ENCODE assay signal across 1 cellular context in the genomic region with DNA sequence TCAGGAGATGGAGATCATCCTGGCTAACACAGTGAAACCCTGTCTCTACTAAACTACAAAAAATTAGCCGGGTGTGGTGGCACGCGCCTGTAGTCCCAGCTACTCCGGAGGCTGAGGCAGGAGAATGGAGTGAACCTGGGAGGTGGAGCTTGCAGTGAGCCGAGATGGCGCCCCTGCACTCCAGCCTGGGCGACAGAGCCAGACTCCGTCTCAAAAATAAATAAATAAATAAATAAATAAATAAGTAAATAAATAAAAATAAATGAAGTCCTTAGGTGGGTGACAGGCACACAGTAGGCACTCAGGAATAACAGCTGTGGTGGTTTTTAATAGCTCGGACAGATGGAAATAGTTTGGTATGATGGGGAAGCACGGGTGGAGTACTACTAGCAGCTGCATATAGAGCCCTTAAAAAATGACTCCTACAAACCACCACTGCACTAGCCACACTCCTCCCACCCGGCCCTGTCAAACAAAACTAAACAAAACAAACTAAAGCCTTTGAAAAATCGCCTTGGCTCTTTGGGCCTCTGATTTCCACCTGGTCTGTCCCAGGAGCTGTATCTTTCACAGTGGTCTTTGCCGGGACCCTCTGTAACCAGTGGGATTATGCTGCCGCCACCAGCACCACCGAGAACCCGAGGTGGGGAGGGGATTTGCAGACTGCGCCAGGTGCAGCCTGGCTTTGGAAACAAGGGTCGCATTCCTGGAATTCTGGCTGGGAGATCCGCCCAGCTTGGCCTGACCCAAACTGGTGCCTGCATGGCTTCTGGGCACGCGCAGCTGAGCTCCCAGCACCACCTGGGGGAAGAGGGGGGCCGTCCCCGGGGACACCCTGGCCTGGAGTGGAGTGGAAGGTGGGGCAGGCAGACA.
TF ChIP-seq lines count a peak whose summit lies in the region.

No MANE protein-coding gene starts in this region.

TF ChIP-seq in HepG2, 621 proteins besides CTCF, POLR2A, EP300 and RAD21 (continued from another document and continues in another):
- TF ChIP-seq, protein P1, sequence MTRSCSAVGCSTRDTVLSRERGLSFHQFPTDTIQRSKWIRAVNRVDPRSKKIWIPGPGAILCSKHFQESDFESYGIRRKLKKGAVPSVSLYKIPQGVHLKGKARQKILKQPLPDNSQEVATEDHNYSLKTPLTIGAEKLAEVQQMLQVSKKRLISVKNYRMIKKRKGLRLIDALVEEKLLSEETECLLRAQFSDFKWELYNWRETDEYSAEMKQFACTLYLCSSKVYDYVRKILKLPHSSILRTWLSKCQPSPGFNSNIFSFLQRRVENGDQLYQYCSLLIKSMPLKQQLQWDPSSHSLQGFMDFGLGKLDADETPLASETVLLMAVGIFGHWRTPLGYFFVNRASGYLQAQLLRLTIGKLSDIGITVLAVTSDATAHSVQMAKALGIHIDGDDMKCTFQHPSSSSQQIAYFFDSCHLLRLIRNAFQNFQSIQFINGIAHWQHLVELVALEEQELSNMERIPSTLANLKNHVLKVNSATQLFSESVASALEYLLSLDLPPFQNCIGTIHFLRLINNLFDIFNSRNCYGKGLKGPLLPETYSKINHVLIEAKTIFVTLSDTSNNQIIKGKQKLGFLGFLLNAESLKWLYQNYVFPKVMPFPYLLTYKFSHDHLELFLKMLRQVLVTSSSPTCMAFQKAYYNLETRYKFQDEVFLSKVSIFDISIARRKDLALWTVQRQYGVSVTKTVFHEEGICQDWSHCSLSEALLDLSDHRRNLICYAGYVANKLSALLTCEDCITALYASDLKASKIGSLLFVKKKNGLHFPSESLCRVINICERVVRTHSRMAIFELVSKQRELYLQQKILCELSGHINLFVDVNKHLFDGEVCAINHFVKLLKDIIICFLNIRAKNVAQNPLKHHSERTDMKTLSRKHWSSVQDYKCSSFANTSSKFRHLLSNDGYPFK (CRISPR knock-in tag; IDR thresholded peaks at IDR 0.05; ENCODE audit: borderline replicate concordance): peak; percentile 22; the same call in 1 of the 2 replicates
- 0 out of 2 replicates have a peak, but pooled peaks have one; percentile 17 for TF ChIP-seq KAT8 (CRISPR knock-in tag; IDR thresholded peaks at IDR 0.05)
- peak; percentile 46; the same call in 1 of the 2 replicates for TF ChIP-seq SAP130 (CRISPR knock-in tag; IDR thresholded peaks at IDR 0.05; ENCODE audit: low read depth)
- no peak for TF ChIP-seq FOXP1 (IDR thresholded peaks at IDR 0.05)
- TF ChIP-seq FOXP1 (CRISPR knock-in tag; IDR thresholded peaks at IDR 0.05): no peak
- TF ChIP-seq ZNF256 (CRISPR knock-in tag; conservative IDR thresholded peaks at IDR 0.05): no peak
- no peak for TF ChIP-seq ZBTB20 (CRISPR knock-in tag; IDR thresholded peaks at IDR 0.05; ENCODE audit: borderline replicate concordance, low read depth)
- no peak for TF ChIP-seq LCORL (IDR thresholded peaks at IDR 0.05)
- peak; percentile 85; the same call in 1 of the 2 replicates for TF ChIP-seq LCORL (CRISPR knock-in tag; IDR thresholded peaks at IDR 0.05)
- no peak for TF ChIP-seq ZNF496 (CRISPR knock-in tag; IDR thresholded peaks at IDR 0.05; ENCODE audit: insufficient replicate concordance)
- TF ChIP-seq TFAP4 (IDR thresholded peaks at IDR 0.05; ENCODE audit: borderline replicate concordance, low read depth): peak; percentile 49; the same call in 1 of the 2 replicates
- no peak for TF ChIP-seq NR2F6 (IDR thresholded peaks at IDR 0.05)
- 0 out of 2 replicates have a peak, but pooled peaks have one; percentile 15 for TF ChIP-seq NR2F6 (CRISPR knock-in tag; IDR thresholded peaks at IDR 0.05)
- TF ChIP-seq ZNF136 (CRISPR knock-in tag; IDR thresholded peaks at IDR 0.05; ENCODE audit: low read depth): 0 out of 2 replicates have a peak, but pooled peaks have one; percentile 34
- no peak for TF ChIP-seq NONO (IDR thresholded peaks at IDR 0.05)
- 0 out of 2 replicates have a peak, but pooled peaks have one; percentile 26 for TF ChIP-seq NONO (CRISPR knock-in tag; conservative IDR thresholded peaks at IDR 0.05)
- TF ChIP-seq, protein P2, sequence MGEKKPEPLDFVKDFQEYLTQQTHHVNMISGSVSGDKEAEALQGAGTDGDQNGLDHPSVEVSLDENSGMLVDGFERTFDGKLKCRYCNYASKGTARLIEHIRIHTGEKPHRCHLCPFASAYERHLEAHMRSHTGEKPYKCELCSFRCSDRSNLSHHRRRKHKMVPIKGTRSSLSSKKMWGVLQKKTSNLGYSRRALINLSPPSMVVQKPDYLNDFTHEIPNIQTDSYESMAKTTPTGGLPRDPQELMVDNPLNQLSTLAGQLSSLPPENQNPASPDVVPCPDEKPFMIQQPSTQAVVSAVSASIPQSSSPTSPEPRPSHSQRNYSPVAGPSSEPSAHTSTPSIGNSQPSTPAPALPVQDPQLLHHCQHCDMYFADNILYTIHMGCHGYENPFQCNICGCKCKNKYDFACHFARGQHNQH (CRISPR knock-in tag; IDR thresholded peaks at IDR 0.05): 0 out of 2 replicates have a peak, but pooled peaks have one; percentile 22
- no peak for TF ChIP-seq CC2D1A (CRISPR knock-in tag; IDR thresholded peaks at IDR 0.05)
- no peak for TF ChIP-seq BRD4 (CRISPR knock-in tag; IDR thresholded peaks at IDR 0.05)
- TF ChIP-seq, protein P3, sequence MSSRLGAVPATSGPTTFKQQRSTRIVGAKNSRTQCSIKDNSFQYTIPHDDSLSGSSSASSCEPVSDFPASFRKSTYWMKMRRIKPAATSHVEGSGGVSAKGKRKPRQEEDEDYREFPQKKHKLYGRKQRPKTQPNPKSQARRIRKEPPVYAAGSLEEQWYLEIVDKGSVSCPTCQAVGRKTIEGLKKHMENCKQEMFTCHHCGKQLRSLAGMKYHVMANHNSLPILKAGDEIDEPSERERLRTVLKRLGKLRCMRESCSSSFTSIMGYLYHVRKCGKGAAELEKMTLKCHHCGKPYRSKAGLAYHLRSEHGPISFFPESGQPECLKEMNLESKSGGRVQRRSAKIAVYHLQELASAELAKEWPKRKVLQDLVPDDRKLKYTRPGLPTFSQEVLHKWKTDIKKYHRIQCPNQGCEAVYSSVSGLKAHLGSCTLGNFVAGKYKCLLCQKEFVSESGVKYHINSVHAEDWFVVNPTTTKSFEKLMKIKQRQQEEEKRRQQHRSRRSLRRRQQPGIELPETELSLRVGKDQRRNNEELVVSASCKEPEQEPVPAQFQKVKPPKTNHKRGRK (CRISPR knock-in tag; IDR thresholded peaks at IDR 0.05): no peak
- peak; percentile 28; the same call in 1 of the 2 replicates for TF ChIP-seq MXD4 (CRISPR knock-in tag; IDR thresholded peaks at IDR 0.05)
- TF ChIP-seq ZBED4 (CRISPR knock-in tag; IDR thresholded peaks at IDR 0.05; ENCODE audit: borderline replicate concordance): peak; percentile 82
- TF ChIP-seq ZBTB7B (CRISPR knock-in tag; IDR thresholded peaks at IDR 0.05): no peak
- TF ChIP-seq ZNF678 (CRISPR knock-in tag; IDR thresholded peaks at IDR 0.05): no peak
- TF ChIP-seq HNRNPLL (IDR thresholded peaks at IDR 0.05; ENCODE audit: low read depth, low read length, poor library complexity, severe bottlenecking): peak; percentile 49
- TF ChIP-seq MEIS2 (CRISPR knock-in tag; IDR thresholded peaks at IDR 0.05): 0 out of 2 replicates have a peak, but pooled peaks have one; percentile 32
- TF ChIP-seq ZFY (CRISPR knock-in tag; IDR thresholded peaks at IDR 0.05): peak; percentile 56; the same call in 1 of the 2 replicates
- TF ChIP-seq SALL1 (CRISPR knock-in tag; IDR thresholded peaks at IDR 0.05): peak; percentile 39; the same call in 1 of the 2 replicates
- no peak for TF ChIP-seq HES4 (CRISPR knock-in tag; IDR thresholded peaks at IDR 0.05; ENCODE audit: borderline replicate concordance)
- TF ChIP-seq FOXA1 (IDR thresholded peaks at IDR 0.05): no peak
- TF ChIP-seq FOXA1 (CRISPR knock-in tag; IDR thresholded peaks at IDR 0.05): peak; percentile 25; the same call in 1 of the 2 replicates
- TF ChIP-seq, protein P4, sequence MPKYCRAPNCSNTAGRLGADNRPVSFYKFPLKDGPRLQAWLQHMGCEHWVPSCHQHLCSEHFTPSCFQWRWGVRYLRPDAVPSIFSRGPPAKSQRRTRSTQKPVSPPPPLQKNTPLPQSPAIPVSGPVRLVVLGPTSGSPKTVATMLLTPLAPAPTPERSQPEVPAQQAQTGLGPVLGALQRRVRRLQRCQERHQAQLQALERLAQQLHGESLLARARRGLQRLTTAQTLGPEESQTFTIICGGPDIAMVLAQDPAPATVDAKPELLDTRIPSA (CRISPR knock-in tag; IDR thresholded peaks at IDR 0.05; ENCODE audit: borderline replicate concordance): no peak
- TF ChIP-seq ZEB1 (IDR thresholded peaks at IDR 0.05; ENCODE audit: insufficient replicate concordance, low read depth): peak; percentile 82
- TF ChIP-seq CEBPG (CRISPR knock-in tag; IDR thresholded peaks at IDR 0.05): no peak
- no peak for TF ChIP-seq ZNF337 (CRISPR knock-in tag; IDR thresholded peaks at IDR 0.05; ENCODE audit: borderline replicate concordance, low read depth)
- TF ChIP-seq ZNF143 (CRISPR knock-in tag; IDR thresholded peaks at IDR 0.05): peak; percentile 72
- 0 out of 2 replicates have a peak, but pooled peaks have one; percentile 16 for TF ChIP-seq ZNF331 (CRISPR knock-in tag; IDR thresholded peaks at IDR 0.05)
- no peak for TF ChIP-seq ZNF572 (CRISPR knock-in tag; IDR thresholded peaks at IDR 0.05)
- peak; percentile 31; the same call in 1 of the 2 replicates for TF ChIP-seq BCL6 (CRISPR knock-in tag; IDR thresholded peaks at IDR 0.05)
- TF ChIP-seq PITX1 (CRISPR knock-in tag; IDR thresholded peaks at IDR 0.05): peak; percentile 24; the same call in 1 of the 2 replicates
- peak; percentile 90 for TF ChIP-seq ZNF687 (CRISPR knock-in tag; IDR thresholded peaks at IDR 0.05)
- no peak for TF ChIP-seq ZNF616 (CRISPR knock-in tag; IDR thresholded peaks at IDR 0.05; ENCODE audit: low read depth)
- peak; percentile 53 for TF ChIP-seq ZFX (CRISPR knock-in tag; IDR thresholded peaks at IDR 0.05; ENCODE audit: low read depth)
- TF ChIP-seq MTA3 (CRISPR knock-in tag; IDR thresholded peaks at IDR 0.05): no peak
